ENCODE assay signal across 10 cellular contexts in genomic region chr15:101206173-101206572, GRCh38. TPM values are rescaled to one million over a fixed set of nuclear protein-coding genes. Genes with fewer than 3 reads are reported as not detected.
A peak's percentile ranks its signal among the peaks of the same experiment; 100 is the strongest.
DNase-seq lines count a peak whose midpoint lies in the region; ATAC-seq and TF ChIP-seq lines count a peak whose summit lies in the region.
"Had no signal": no experiment of that assay in that cellular context is flagged by ENCODE, and none has a peak within 500 bp of the region (broad histone marks: within the 10 kb centered on the region; RNA-seq: fewer than 3 reads in every experiment).

No MANE protein-coding gene starts in this region.

- 54% methylated on average over 12 of the region's 12 CpGs for WGBS in right cardiac atrium

- H3K27me3 ChIP-seq in right cardiac atrium (ENCODE audit: control insufficient read depth, insufficient read depth) (no peaks in the 10 kb centered on the region), osteoblast (ENCODE audit: insufficient read depth, low read length) (no peaks in the 10 kb centered on the region)
- H3K27me3 ChIP-seq: upper lobe of left lung had no signal

- H3K36me3 Mint-ChIP-seq in activated naive CD8-positive, alpha-beta T cell = peaks cover 19% of the 10 kb centered on the region

- peak overlapping the region; percentile 30 for H3K4me3 ChIP-seq in right cardiac atrium (ENCODE audit: low read length)
- H3K4me3 ChIP-seq in osteoblast (ENCODE audit: insufficient read depth, low read length) = peak overlapping the region; percentile 17

- H3K9me3 ChIP-seq in right cardiac atrium (ENCODE audit: control insufficient read depth, low read length) (no peaks in the 10 kb centered on the region), osteoblast (ENCODE audit: low read depth, low read length) (no peaks in the 10 kb centered on the region)
- H3K9me3 ChIP-seq: upper lobe of left lung had no signal

- intact Hi-C loops in right cardiac atrium (cut with DNase I) = loop anchor here in 1 of 4 donors (10.0 kb wide), 1 partner anchor 81 kb away; no protein-coding TSS in a partner anchor
- intact Hi-C loops in cardiac septum (cut with DNase I) = no loop called here

- peaks cover 92% of the 10 kb centered on the region for H3K4me1 Mint-ChIP-seq in activated naive CD8-positive, alpha-beta T cell (ENCODE audit: low read depth)

- H3K79me2 ChIP-seq in osteoblast (ENCODE audit: insufficient read depth, low read length) = peaks cover 91% of the 10 kb centered on the region

- H2AFZ ChIP-seq in osteoblast (ENCODE audit: low read length) = no peak overlapping the region

- peak overlapping the region; percentile 51 for H3K4me2 ChIP-seq in osteoblast (ENCODE audit: insufficient read depth, low read length)

- H3K4me1 ChIP-seq in right cardiac atrium (ENCODE audit: control insufficient read depth, insufficient read depth, low read length) (peaks cover 17% of the 10 kb centered on the region), osteoblast (ENCODE audit: insufficient read depth, low read length) (peaks cover 72% of the 10 kb centered on the region)

- H3K36me3 ChIP-seq in osteoblast (ENCODE audit: insufficient read depth, low read length) = no peaks in the 10 kb centered on the region
- H3K36me3 ChIP-seq: upper lobe of left lung had no signal

- peak overlapping the region; percentile 36 for H3K27ac ChIP-seq in right cardiac atrium (ENCODE audit: low read length)
- H3K27ac ChIP-seq in osteoblast (ENCODE audit: low read depth, low read length) = peak overlapping the region; percentile 92

- peaks cover 18% of the 10 kb centered on the region for H4K20me1 ChIP-seq in osteoblast (ENCODE audit: insufficient read depth, low read length)

- TF ChIP-seq CTCF in osteoblast (IDR thresholded peaks at IDR 0.05; ENCODE audit: extremely low read depth, low read depth, low read length) = no peak

- ATAC-seq in right cardiac atrium = peak in 1 of 2 donors; percentile 49
- no peak for ATAC-seq in left lobe of liver
- ATAC-seq in HG02759 (IDR thresholded peaks at IDR 0.05; ENCODE audit: unreplicated experiment) = no peak
- no peak for ATAC-seq in HG02884 (IDR thresholded peaks at IDR 0.05; ENCODE audit: unreplicated experiment)

- H3K4me3 Mint-ChIP-seq in activated naive CD8-positive, alpha-beta T cell = peak overlapping the region; percentile 87
- H3K4me3 Mint-ChIP-seq: B cell had no signal

- peaks cover 4% of the 10 kb centered on the region for H3K9me3 Mint-ChIP-seq in activated naive CD8-positive, alpha-beta T cell (ENCODE audit: low read depth)

- no peaks in the 10 kb centered on the region for H3K27me3 Mint-ChIP-seq in activated naive CD8-positive, alpha-beta T cell
- H3K27me3 Mint-ChIP-seq: B cell had no signal

- no peak for DNase-seq in right cardiac atrium
- no peak for DNase-seq in cardiac septum (ENCODE audit: low spot score)
- no peak for DNase-seq in osteoblast (ENCODE audit: insufficient read length, low spot score, missing footprints)
- DNase-seq in left lobe of liver (ENCODE audit: low spot score) = no peak
- DNase-seq in UCSD-AML1 (lab: John Stamatoyannopoulos, UW; ENCODE audit: unreplicated experiment) = no peak

- peak overlapping the region; percentile 100 for H3K27ac Mint-ChIP-seq in activated naive CD8-positive, alpha-beta T cell
- H3K27ac Mint-ChIP-seq: B cell had no signal

RNA-seq across cellular contexts. Expression of gene CHSY1, which starts 45.7 kb away (rescaled TPM):
- total RNA-seq in right cardiac atrium (10 to 100 TPM; 24.5 to 44.7 (median 28.9) TPM), cardiac septum (17.5 TPM), osteoblast (36.8 and 39.1 TPM in 2 replicates), left lobe of liver (6.3 TPM)
- polyA plus RNA-seq in right cardiac atrium = 11.9 TPM
